8 cellular contexts compared by ENCODE assay signal in the genomic region with DNA sequence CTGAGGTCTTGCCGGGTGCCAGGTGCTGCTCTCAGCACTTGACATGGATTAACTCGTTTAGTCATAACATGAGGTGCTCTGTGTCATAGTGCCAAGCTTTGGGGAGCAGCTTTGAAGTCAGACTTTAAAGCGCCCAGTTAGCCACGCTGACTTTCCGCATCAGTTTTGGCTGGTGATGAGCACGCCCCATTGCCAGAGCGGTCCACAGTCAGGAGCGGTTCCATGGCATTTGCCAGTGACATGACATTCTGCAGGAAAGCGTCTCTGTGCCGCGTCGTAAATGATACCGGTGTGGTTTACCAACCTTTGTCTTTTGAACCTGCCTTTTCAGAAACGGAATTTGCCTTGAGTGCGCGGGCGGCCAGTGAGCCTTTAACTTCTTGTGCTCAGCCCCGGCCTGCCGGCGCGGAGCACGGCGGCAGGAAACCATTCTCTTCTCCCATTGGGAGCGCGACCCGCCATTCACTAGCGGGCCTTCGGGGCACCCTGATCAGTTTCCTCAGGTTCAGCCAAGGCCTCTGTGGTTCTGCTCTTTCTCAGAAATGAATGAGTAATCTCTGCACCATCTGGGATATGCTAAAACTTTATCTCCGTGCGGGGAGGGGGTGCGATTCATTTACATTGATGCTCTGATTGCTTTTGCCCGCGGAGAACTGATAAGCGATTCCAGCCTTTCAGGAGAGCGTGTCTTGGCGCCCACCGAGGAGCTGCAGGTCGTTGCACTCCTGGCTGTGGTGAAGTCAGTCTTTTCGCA. TPM values are rescaled to one million over a fixed set of nuclear protein-coding genes. Genes with fewer than 3 reads are reported as not detected.
DNase-seq lines count a peak whose midpoint lies in the region; ATAC-seq and TF ChIP-seq lines count a peak whose summit lies in the region.

No MANE protein-coding gene starts in this region.

- no TSS peak for BruUV-seq in Panc1 (replicated peaks; lab: Mats Ljungman, UMichigan)

- peak overlapping the region; percentile 70 for H3K9ac ChIP-seq in skeletal muscle satellite cell (ENCODE audit: low read depth, low read length)

- CTCF ChIA-PET in Panc1 (lab: Charles Lee), result interaction anchor here (0.5 kb wide), 1 partner anchor 94 kb away, joined by 5 read pairs; no protein-coding TSS in a partner anchor

- H3K4me3 ChIP-seq in Panc1 (ENCODE audit: low read depth in 2 of 2, low read length in 2 of 2), result peak overlapping the region in 1 of 2 experiments; percentile 7; a peak in 1 of 4 replicates
- peak overlapping the region; percentile 27 for H3K4me3 ChIP-seq in astrocyte of the cerebellum (ENCODE audit: low read depth, low read length)
- H3K4me3 ChIP-seq in iPS-11a (ENCODE audit: low read depth, low read length), result peak overlapping the region; percentile 14
- H3K4me3 ChIP-seq in skeletal muscle satellite cell (ENCODE audit: low read length), result peak overlapping the region; percentile 62

- H3K27me3 ChIP-seq in Panc1 (ENCODE audit: control insufficient read depth, insufficient read depth, low read length) (no peaks in the 10 kb centered on the region), skeletal muscle satellite cell (ENCODE audit: control insufficient read depth, insufficient read depth, low read length) (no peaks in the 10 kb centered on the region)

- POLR2A ChIA-PET in Panc1 (lab: Charles Lee), result no interaction called here

- intact Hi-C loops in Panc1 (cut with micrococcal nuclease; ENCODE audit: unreplicated experiment), result no loop called here

- no peak for TF ChIP-seq CTCF in Panc1 (IDR thresholded peaks at IDR 0.05)
- TF ChIP-seq CTCF in astrocyte of the cerebellum (IDR thresholded peaks at IDR 0.05; ENCODE audit: low read depth, low read length, missing control alignments), result no peak

- H3K36me3 ChIP-seq in Panc1 (ENCODE audit: control insufficient read depth, insufficient read depth, low read length) (no peaks in the 10 kb centered on the region), skeletal muscle satellite cell (ENCODE audit: insufficient read depth, low read length) (no peaks in the 10 kb centered on the region)

- H3K4me1 ChIP-seq in Panc1 (ENCODE audit: control insufficient read depth, insufficient read depth, low read length) (no peaks in the 10 kb centered on the region), skeletal muscle satellite cell (ENCODE audit: control insufficient read depth, insufficient read depth, low read length) (peaks cover 20% of the 10 kb centered on the region)

- peak; percentile 84 for DNase-seq in A172 (ENCODE audit: low spot score)
- no peak for DNase-seq in Panc1 (ENCODE audit: low read depth, low spot score)
- DNase-seq in astrocyte of the cerebellum (ENCODE audit: low read depth), result peak; percentile 78
- DNase-seq in OCI-M2 (lab: John Stamatoyannopoulos, UW; ENCODE audit: unreplicated experiment), result no peak

- H3K4me2 ChIP-seq in skeletal muscle satellite cell (ENCODE audit: low read length), result peak overlapping the region; percentile 85

- ATAC-seq in GM19452 (IDR thresholded peaks at IDR 0.05; ENCODE audit: unreplicated experiment) (peak; percentile 74), Panc1 (peak; percentile 53; the same call in 1 of the 2 replicates), HG03196 (IDR thresholded peaks at IDR 0.05; ENCODE audit: unreplicated experiment) (no peak)

- no peak overlapping the region for H3K27ac ChIP-seq in Panc1 (ENCODE audit: low read length)

- in situ Hi-C loops in Panc1 (cut with HindIII; ENCODE audit: low pct_unique_long_range_greater_than_20kb, low sequenced_read_pairs), result no loop called here
- in situ Hi-C loops in astrocyte of the cerebellum (cut with HindIII; ENCODE audit: low sequenced_read_pairs), result no loop called here

- H3K9me3 ChIP-seq in Panc1 (ENCODE audit: control insufficient read depth, insufficient read depth, low read depth, low read length), result no peaks in the 10 kb centered on the region
- no peaks in the 10 kb centered on the region for H3K9me3 ChIP-seq in skeletal muscle satellite cell (replicated peaks; ENCODE audit: low read length)

RNA-seq across cellular contexts. Expression of gene SLC2A2, which starts 1.7 kb away (rescaled TPM):
- 0.07 TPM in 2 replicates for total RNA-seq in A172 (2014; rRNA removed; shearing (Covaris generic))
- 0.13 TPM for total RNA-seq in Panc1 (2021; ENCODE audit: unreplicated experiment)
- not detected for polyA plus RNA-seq in Panc1 (2012; ENCODE audit: insufficient read length)
- total RNA-seq in skeletal muscle satellite cell (2012; rRNA removed), result not detected in 2 replicates

Comparison
In these comparisons a context has a peak if more than half of its experiments do, and no peak if none do; other contexts are left out.
1. DNase-seq: peak in A172 (single experiment) and astrocyte of the cerebellum (single experiment); none in Panc1 (single experiment) and OCI-M2 (single experiment).